In genomic region chr15:40807888-40808194, GRCh38 we compare ENCODE assay signal across 8 cellular contexts. TPM values are rescaled to one million over a fixed set of nuclear protein-coding genes. Genes with fewer than 3 reads are reported as not detected.
DNase-seq lines count a peak whose midpoint lies in the region; ATAC-seq and TF ChIP-seq lines count a peak whose summit lies in the region.

No MANE protein-coding gene starts in this region.

- H3K9me3 Mint-ChIP-seq in CD8-positive, alpha-beta memory T cell, result no peaks in the 10 kb centered on the region

- no peaks in the 10 kb centered on the region for H3K27me3 ChIP-seq in CD8-positive, alpha-beta memory T cell (ENCODE audit: insufficient read depth, low read length, poor library complexity, severe bottlenecking)
- no peaks in the 10 kb centered on the region for H3K27me3 ChIP-seq in ovary

- peak overlapping the region; percentile 100 for H3K4me3 ChIP-seq in CD8-positive, alpha-beta memory T cell (ENCODE audit: low read length)
- H3K4me3 ChIP-seq in OCI-LY7 (ENCODE audit: low read depth, low read length, poor library complexity, severe bottlenecking), result peak overlapping the region; percentile 78
- H3K4me3 ChIP-seq in epithelial cell of esophagus (ENCODE audit: low read length), result peak overlapping the region; percentile 90
- H3K4me3 ChIP-seq in ovary, result peak overlapping the region; percentile 78

- POLR2A ChIA-PET in CD8-positive, alpha-beta memory T cell (lab: Charles Lee), result interaction anchor here (0.5 to 1.5 kb wide), 5 partner anchors 20 to 423 kb away, joined by 3 to 11 read pairs (median 3); partner anchors contain the start of genes CHP1, EXD1, RAD51 and RPUSD2
- POLR2A ChIA-PET in OCI-LY7 (lab: Charles Lee), result interaction anchor here (0.5 to 1.0 kb wide), 3 partner anchors 38 to 108 kb away, joined by 3 to 4 read pairs (median 4); partner anchors contain the start of gene VPS18

- H3K4me2 ChIP-seq in OCI-LY7 (ENCODE audit: low read length), result peak overlapping the region; percentile 80

- no peaks in the 10 kb centered on the region for H3K9me3 ChIP-seq in CD8-positive, alpha-beta memory T cell (ENCODE audit: low read length)
- H3K9me3 ChIP-seq in OCI-LY7 (ENCODE audit: low read length) (no peaks in the 10 kb centered on the region), ovary (no peaks in the 10 kb centered on the region)

- peaks cover 18% of the 10 kb centered on the region for H3K4me1 ChIP-seq in CD8-positive, alpha-beta memory T cell (ENCODE audit: insufficient read depth, low read length)
- peaks cover 19% of the 10 kb centered on the region for H3K4me1 ChIP-seq in OCI-LY7 (ENCODE audit: insufficient read depth, low read length, poor library complexity, severe bottlenecking)
- peaks cover 5% of the 10 kb centered on the region for H3K4me1 ChIP-seq in ovary (ENCODE audit: insufficient read depth)

- peaks cover 0 to 41% (median 3%) of the 10 kb centered on the region in 3 donors for H3K36me3 Mint-ChIP-seq in CD8-positive, alpha-beta memory T cell

- no peak for TF ChIP-seq POLR2A in ovary (IDR thresholded peaks at IDR 0.05)

- no peaks in the 10 kb centered on the region for H3K9me2 ChIP-seq in OCI-LY7 (ENCODE audit: insufficient read depth, low read length)

- peak overlapping the region; percentile 93 for H3K27ac ChIP-seq in CD8-positive, alpha-beta memory T cell (ENCODE audit: low read depth, low read length)
- H3K27ac ChIP-seq in OCI-LY7 (ENCODE audit: low read depth, low read length, poor library complexity, severe bottlenecking) (no peak overlapping the region), ovary (peak overlapping the region in 1 of 2 donors; percentile 18)

- peaks cover 28 to 36% (median 29%) of the 10 kb centered on the region in 3 donors for H3K4me1 Mint-ChIP-seq in CD8-positive, alpha-beta memory T cell

- DNase-seq in CD8-positive, alpha-beta memory T cell, result no peak
- no peak for DNase-seq in OCI-LY7 (ENCODE audit: low spot score)
- DNase-seq in epithelial cell of esophagus (ENCODE audit: low read depth), result no peak
- no peak for DNase-seq in ovary
- no peak for DNase-seq in NCI-H1694 (lab: John Stamatoyannopoulos, UW)
- DNase-seq in stimulated activated naive CD4-positive, alpha-beta T cell (lab: John Stamatoyannopoulos, UW), result no peak
- DNase-seq in SKM-1 (lab: John Stamatoyannopoulos, UW; ENCODE audit: unreplicated experiment), result no peak

- 4 to 20% (median 8%) methylated on average over 13 of the region's 13 CpGs for WGBS in ovary, 3 donors

- no TSS peak for BruUV-seq in OCI-LY7 (replicated peaks; lab: Mats Ljungman, UMichigan)

- H4K20me1 ChIP-seq in OCI-LY7 (ENCODE audit: insufficient read depth, low read length), result no peaks in the 10 kb centered on the region

- peak overlapping the region; percentile 56; the same call in 1 of the 2 replicates for H2AFZ ChIP-seq in OCI-LY7 (ENCODE audit: low read length)

- H3K36me3 ChIP-seq in CD8-positive, alpha-beta memory T cell (ENCODE audit: insufficient read depth, low read length), result peaks cover 7% of the 10 kb centered on the region
- peaks cover 5% of the 10 kb centered on the region; the same call in 1 of the 2 replicates for H3K36me3 ChIP-seq in OCI-LY7 (ENCODE audit: insufficient read depth, low read length)
- no peaks in the 10 kb centered on the region for H3K36me3 ChIP-seq in ovary

- peaks cover 16% of the 10 kb centered on the region; the same call in 1 of the 2 replicates for H3K79me2 ChIP-seq in OCI-LY7 (ENCODE audit: insufficient read depth, low read depth, low read length)

- peak overlapping the region; percentile 94 to 100 (median 99) for H3K4me3 Mint-ChIP-seq in CD8-positive, alpha-beta memory T cell

- no peak for ATAC-seq in GM19328 (IDR thresholded peaks at IDR 0.05; ENCODE audit: unreplicated experiment)

- H3K27me3 Mint-ChIP-seq in CD8-positive, alpha-beta memory T cell, result no peaks in the 10 kb centered on the region

- no peak for TF ChIP-seq EP300 in ovary (IDR thresholded peaks at IDR 0.05)

- peak overlapping the region in 5 of 8 donors; percentile 88 to 99 (median 98) for H3K27ac Mint-ChIP-seq in CD8-positive, alpha-beta memory T cell

- TF ChIP-seq CTCF in OCI-LY7 (conservative IDR thresholded peaks at IDR 0.05; ENCODE audit: low read length) (no peak), epithelial cell of esophagus (IDR thresholded peaks at IDR 0.05; ENCODE audit: insufficient read depth, low read depth, low read length, missing control alignments) (no peak), ovary (IDR thresholded peaks at IDR 0.05) (no peak)

- CTCF ChIA-PET in CD8-positive, alpha-beta memory T cell (lab: Charles Lee), result no interaction called here
- CTCF ChIA-PET in OCI-LY7 (lab: Charles Lee; ENCODE audit: unreplicated experiment), result interaction anchor here (0.6 to 1.1 kb wide), 2 partner anchors 107 to 371 kb away, joined by 3 to 4 read pairs; no protein-coding TSS in a partner anchor

- intact Hi-C loops in OCI-LY7 (cut with micrococcal nuclease; ENCODE audit: unreplicated experiment) (loop anchor here (1.0 to 2.0 kb wide), 3 partner anchors 39 to 87 kb away; partner anchors contain the start of genes C15orf62 and RMDN3), ovary (cut with DNase I) (no loop called here)

RNA-seq across cellular contexts. Expression of gene DNAJC17, which starts 0.6 kb away (rescaled TPM):
- 10 to 100 TPM; 46.5 to 47.0 TPM for total RNA-seq in CD8-positive, alpha-beta memory T cell
- polyA plus RNA-seq in CD8-positive, alpha-beta memory T cell, result 35.3 TPM
- total RNA-seq in OCI-LY7 (2014; rRNA removed; shearing (Covaris generic)), result 24.2 and 39.2 TPM in 2 replicates
- 38.8 and 39.9 TPM in 2 replicates for total RNA-seq in OCI-LY7 (2022)
- 10 to 100 TPM; 10.5 to 39.1 (median 31.7) TPM for total RNA-seq in ovary
- 10 to 100 TPM; 26.9 to 57.9 TPM for polyA plus RNA-seq in ovary

RNA-seq across cellular contexts. Expression of gene ZFYVE19, which starts 1.0 kb away (rescaled TPM):
- 10 to 100 TPM; 22.5 to 25.5 TPM for total RNA-seq in CD8-positive, alpha-beta memory T cell
- polyA plus RNA-seq in CD8-positive, alpha-beta memory T cell, result 22.3 TPM
- 24.3 and 29.3 TPM in 2 replicates for total RNA-seq in OCI-LY7 (2014; rRNA removed; shearing (Covaris generic))
- total RNA-seq in OCI-LY7 (2022) (18.8 and 22.8 TPM in 2 replicates), ovary (10 to 100 TPM; 15.9 to 31.0 (median 17.4) TPM)
- polyA plus RNA-seq in ovary, result 10 to 100 TPM; 14.7 to 19.1 TPM

RNA-seq across cellular contexts. Expression of gene PPP1R14D, which starts 20.7 kb away (rescaled TPM):
- total RNA-seq in CD8-positive, alpha-beta memory T cell, result not detected
- polyA plus RNA-seq in CD8-positive, alpha-beta memory T cell, result not detected
- total RNA-seq in OCI-LY7 (2014; rRNA removed; shearing (Covaris generic)), result not detected in 2 replicates
- total RNA-seq in OCI-LY7 (2022), result not detected in 2 replicates
- under 1 TPM in 1 of 7 donors, not detected in 6; 0.95 TPM for total RNA-seq in ovary
- not detected for polyA plus RNA-seq in ovary

RNA-seq across cellular contexts. Expression of gene SPINT1, which starts 36.0 kb away (rescaled TPM):
- total RNA-seq in CD8-positive, alpha-beta memory T cell, result 1 to 10 TPM; 6.7 to 7.6 TPM
- 3.1 TPM for polyA plus RNA-seq in CD8-positive, alpha-beta memory T cell
- total RNA-seq in OCI-LY7 (2014; rRNA removed; shearing (Covaris generic)), result 0.10 TPM in 1 of 2 replicates, not detected in the other
- total RNA-seq in OCI-LY7 (2022) (2.0 and 2.4 TPM in 2 replicates), ovary (100 to 1,000 TPM in 1 of 7 donors, 10 to 100 TPM in 2, 1 to 10 TPM in 3, under 1 TPM in 1; 0.76 to 131 (median 7.4) TPM)
- 1 to 10 TPM; 1.6 to 2.0 TPM for polyA plus RNA-seq in ovary

RNA-seq across cellular contexts. Expression of gene C15orf62, which starts 38.1 kb away (rescaled TPM):
- under 1 TPM; 0.44 to 0.53 TPM for total RNA-seq in CD8-positive, alpha-beta memory T cell
- polyA plus RNA-seq in CD8-positive, alpha-beta memory T cell, result 0.79 TPM
- total RNA-seq in OCI-LY7 (2014; rRNA removed; shearing (Covaris generic)), result 4.0 and 4.7 TPM in 2 replicates
- total RNA-seq in OCI-LY7 (2022), result 2.4 and 2.7 TPM in 2 replicates
- total RNA-seq in ovary, result 1 to 10 TPM in 1 of 7 donors, under 1 TPM in 6; 0.41 to 1.2 (median 0.69) TPM
- under 1 TPM; 0.33 to 0.52 TPM for polyA plus RNA-seq in ovary
